In the genomic region with DNA sequence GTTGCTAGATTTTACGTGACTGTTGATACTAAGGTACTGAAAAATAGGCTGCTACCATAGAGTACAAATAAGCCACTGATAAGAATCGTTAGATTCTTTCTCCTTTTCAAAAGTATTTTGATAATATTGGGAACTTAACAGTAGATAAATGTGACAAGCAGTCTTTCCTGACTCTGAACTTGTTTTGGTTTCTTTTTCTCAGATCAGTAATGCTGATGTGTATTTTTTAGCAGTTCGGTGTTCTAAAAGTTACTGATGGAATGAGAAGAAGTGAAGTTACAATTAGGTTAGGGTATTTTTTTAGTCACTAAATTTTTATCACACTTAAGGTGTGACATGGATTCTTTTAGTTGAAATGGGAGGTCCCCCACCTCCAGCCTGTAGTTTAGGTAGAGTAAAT, we compare ENCODE assay signal across 8 cellular contexts. TPM values are rescaled to one million over a fixed set of nuclear protein-coding genes. Genes with fewer than 3 reads are reported as not detected.
A peak's percentile ranks its signal among the peaks of the same experiment; 100 is the strongest.
DNase-seq lines count a peak whose midpoint lies in the region; ATAC-seq and TF ChIP-seq lines count a peak whose summit lies in the region.

No MANE protein-coding gene starts in this region.

- peak overlapping the region; percentile 99 for H3K4me3 ChIP-seq in HEK293 (ENCODE audit: low read depth, low read length)
- peak overlapping the region; percentile 67 to 82 (median 76) for H3K4me3 ChIP-seq in spleen

- H3K4me1 ChIP-seq in HEK293 (ENCODE audit: control insufficient read depth, insufficient read depth, low read length) (peaks cover 12% of the 10 kb centered on the region), spleen (peaks cover 27 to 76% (median 62%) of the 10 kb centered on the region in 6 donors)

- H3K4me1 Mint-ChIP-seq in WTC11 (peaks cover 28% of the 10 kb centered on the region), glutamatergic neuron (ENCODE audit: low read depth, unreplicated experiment) (peaks cover 11% of the 10 kb centered on the region)

- H3K9me3 Mint-ChIP-seq in WTC11: no peaks in the 10 kb centered on the region
- H3K9me3 Mint-ChIP-seq in glutamatergic neuron (ENCODE audit: unreplicated experiment): peaks cover 7% of the 10 kb centered on the region

- H3K27ac ChIP-seq in HEK293 (ENCODE audit: extremely low read depth, low read depth, low read length) (no peak overlapping the region), spleen (peak overlapping the region in 7 of 8 donors; percentile 99 to 100 (median 100))

- peak overlapping the region; percentile 98 for H3K4me3 Mint-ChIP-seq in WTC11
- peak overlapping the region; percentile 85 for H3K4me3 Mint-ChIP-seq in glutamatergic neuron (ENCODE audit: unreplicated experiment)

- H3K9me3 ChIP-seq in HEK293 (ENCODE audit: control insufficient read depth, insufficient read depth, low read depth, low read length): no peaks in the 10 kb centered on the region
- H3K9me3 ChIP-seq in spleen: no peaks in the 10 kb centered on the region

- peak overlapping the region; percentile 58; the same call in 1 of the 2 replicates for H3K27ac Mint-ChIP-seq in WTC11
- H3K27ac Mint-ChIP-seq in glutamatergic neuron (ENCODE audit: unreplicated experiment): no peak overlapping the region

- 0 to 1% (median 1%) methylated on average over 3 of the region's 3 CpGs for WGBS in spleen, 5 donors

- TF ChIP-seq CTCF in HEK293 (tag by site-specific recombination; IDR thresholded peaks at IDR 0.05) (no peak), WTC11 (IDR thresholded peaks at IDR 0.05) (no peak), glutamatergic neuron (IDR thresholded peaks at IDR 0.05; ENCODE audit: partially characterized antibody, unreplicated experiment) (no peak), spleen (IDR thresholded peaks at IDR 0.05 in 8 of 11, conservative IDR thresholded peaks at IDR 0.05 in 3 of 11) (no peak)

- H3K36me3 Mint-ChIP-seq in WTC11: peaks cover 18% of the 10 kb centered on the region
- no peaks in the 10 kb centered on the region for H3K36me3 Mint-ChIP-seq in glutamatergic neuron (ENCODE audit: unreplicated experiment)

- H3K27me3 Mint-ChIP-seq in WTC11 (ENCODE audit: low read depth): no peaks in the 10 kb centered on the region
- peaks cover 7% of the 10 kb centered on the region for H3K27me3 Mint-ChIP-seq in glutamatergic neuron (ENCODE audit: unreplicated experiment)

- DNase-seq in WTC11 (ENCODE audit: low spot score) (no peak), glutamatergic neuron (no peak), spleen (no peak), NCI-H1417 (lab: John Stamatoyannopoulos, UW) (no peak), DMS79 treated with DMSO at 0.1 percent for 48 hours (lab: John Stamatoyannopoulos, UW) (no peak)

- POLR2A ChIA-PET in HEK293 (lab: Yijun Ruan, JAX) (no interaction called here), WTC11 (lab: Charles Lee) (interaction anchor here (0.6 kb wide), 1 partner anchor 92 kb away, joined by 4 read pairs; no protein-coding TSS in a partner anchor)

- no peak for TF ChIP-seq POLR2A in spleen (IDR thresholded peaks at IDR 0.05)

- CTCF ChIA-PET in HEK293 (lab: Yijun Ruan, JAX) (interaction anchor here (0.6 to 1.2 kb wide), 3 partner anchors 24 to 713 kb away, joined by 3 to 5 read pairs (median 3); no protein-coding TSS in a partner anchor), WTC11 (lab: Charles Lee) (no interaction called here)

- intact Hi-C loops in spleen (cut with DNase I; ENCODE audit: low total_unique reads): no loop called here

- H3K36me3 ChIP-seq in HEK293 (ENCODE audit: control insufficient read depth in 2 of 2, insufficient read depth in 1 of 2, low read length in 2 of 2) (peaks cover 10 to 41% of the 10 kb centered on the region in 2 experiments), spleen (peaks cover 0 to 19% (median 6%) of the 10 kb centered on the region in 6 donors)

- no peaks in the 10 kb centered on the region for H3K27me3 ChIP-seq in spleen (replicated peaks in 1 of 7)

- ATAC-seq in WTC11 (no peak), GM19035 (IDR thresholded peaks at IDR 0.05; ENCODE audit: unreplicated experiment) (no peak), GM19023 (IDR thresholded peaks at IDR 0.05; ENCODE audit: unreplicated experiment) (no peak)

TF ChIP-seq in HEK293, 187 proteins besides CTCF, POLR2A, EP300 and RAD21:
- TF ChIP-seq ZXDB (tag by site-specific recombination; IDR thresholded peaks at IDR 0.05): 0 out of 2 replicates have a peak, but pooled peaks have one; percentile 16
- TF ChIP-seq, protein P1, sequence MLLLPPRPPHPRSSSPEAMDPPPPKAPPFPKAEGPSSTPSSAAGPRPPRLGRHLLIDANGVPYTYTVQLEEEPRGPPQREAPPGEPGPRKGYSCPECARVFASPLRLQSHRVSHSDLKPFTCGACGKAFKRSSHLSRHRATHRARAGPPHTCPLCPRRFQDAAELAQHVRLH (tag by site-specific recombination; IDR thresholded peaks at IDR 0.05): no peak

TF ChIP-seq in WTC11, 78 proteins besides CTCF, POLR2A, EP300 and RAD21:
- TF ChIP-seq, protein P2, sequence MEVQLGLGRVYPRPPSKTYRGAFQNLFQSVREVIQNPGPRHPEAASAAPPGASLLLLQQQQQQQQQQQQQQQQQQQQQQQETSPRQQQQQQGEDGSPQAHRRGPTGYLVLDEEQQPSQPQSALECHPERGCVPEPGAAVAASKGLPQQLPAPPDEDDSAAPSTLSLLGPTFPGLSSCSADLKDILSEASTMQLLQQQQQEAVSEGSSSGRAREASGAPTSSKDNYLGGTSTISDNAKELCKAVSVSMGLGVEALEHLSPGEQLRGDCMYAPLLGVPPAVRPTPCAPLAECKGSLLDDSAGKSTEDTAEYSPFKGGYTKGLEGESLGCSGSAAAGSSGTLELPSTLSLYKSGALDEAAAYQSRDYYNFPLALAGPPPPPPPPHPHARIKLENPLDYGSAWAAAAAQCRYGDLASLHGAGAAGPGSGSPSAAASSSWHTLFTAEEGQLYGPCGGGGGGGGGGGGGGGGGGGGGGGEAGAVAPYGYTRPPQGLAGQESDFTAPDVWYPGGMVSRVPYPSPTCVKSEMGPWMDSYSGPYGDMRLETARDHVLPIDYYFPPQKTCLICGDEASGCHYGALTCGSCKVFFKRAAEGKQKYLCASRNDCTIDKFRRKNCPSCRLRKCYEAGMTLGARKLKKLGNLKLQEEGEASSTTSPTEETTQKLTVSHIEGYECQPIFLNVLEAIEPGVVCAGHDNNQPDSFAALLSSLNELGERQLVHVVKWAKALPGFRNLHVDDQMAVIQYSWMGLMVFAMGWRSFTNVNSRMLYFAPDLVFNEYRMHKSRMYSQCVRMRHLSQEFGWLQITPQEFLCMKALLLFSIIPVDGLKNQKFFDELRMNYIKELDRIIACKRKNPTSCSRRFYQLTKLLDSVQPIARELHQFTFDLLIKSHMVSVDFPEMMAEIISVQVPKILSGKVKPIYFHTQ (CRISPR knock-in tag; IDR thresholded peaks at IDR 0.05): no peak
- no peak for TF ChIP-seq TEAD4 (CRISPR knock-in tag; IDR thresholded peaks at IDR 0.05)
- TF ChIP-seq RELA (CRISPR knock-in tag; IDR thresholded peaks at IDR 0.05; ENCODE audit: borderline replicate concordance): no peak
- TF ChIP-seq, protein P3, sequence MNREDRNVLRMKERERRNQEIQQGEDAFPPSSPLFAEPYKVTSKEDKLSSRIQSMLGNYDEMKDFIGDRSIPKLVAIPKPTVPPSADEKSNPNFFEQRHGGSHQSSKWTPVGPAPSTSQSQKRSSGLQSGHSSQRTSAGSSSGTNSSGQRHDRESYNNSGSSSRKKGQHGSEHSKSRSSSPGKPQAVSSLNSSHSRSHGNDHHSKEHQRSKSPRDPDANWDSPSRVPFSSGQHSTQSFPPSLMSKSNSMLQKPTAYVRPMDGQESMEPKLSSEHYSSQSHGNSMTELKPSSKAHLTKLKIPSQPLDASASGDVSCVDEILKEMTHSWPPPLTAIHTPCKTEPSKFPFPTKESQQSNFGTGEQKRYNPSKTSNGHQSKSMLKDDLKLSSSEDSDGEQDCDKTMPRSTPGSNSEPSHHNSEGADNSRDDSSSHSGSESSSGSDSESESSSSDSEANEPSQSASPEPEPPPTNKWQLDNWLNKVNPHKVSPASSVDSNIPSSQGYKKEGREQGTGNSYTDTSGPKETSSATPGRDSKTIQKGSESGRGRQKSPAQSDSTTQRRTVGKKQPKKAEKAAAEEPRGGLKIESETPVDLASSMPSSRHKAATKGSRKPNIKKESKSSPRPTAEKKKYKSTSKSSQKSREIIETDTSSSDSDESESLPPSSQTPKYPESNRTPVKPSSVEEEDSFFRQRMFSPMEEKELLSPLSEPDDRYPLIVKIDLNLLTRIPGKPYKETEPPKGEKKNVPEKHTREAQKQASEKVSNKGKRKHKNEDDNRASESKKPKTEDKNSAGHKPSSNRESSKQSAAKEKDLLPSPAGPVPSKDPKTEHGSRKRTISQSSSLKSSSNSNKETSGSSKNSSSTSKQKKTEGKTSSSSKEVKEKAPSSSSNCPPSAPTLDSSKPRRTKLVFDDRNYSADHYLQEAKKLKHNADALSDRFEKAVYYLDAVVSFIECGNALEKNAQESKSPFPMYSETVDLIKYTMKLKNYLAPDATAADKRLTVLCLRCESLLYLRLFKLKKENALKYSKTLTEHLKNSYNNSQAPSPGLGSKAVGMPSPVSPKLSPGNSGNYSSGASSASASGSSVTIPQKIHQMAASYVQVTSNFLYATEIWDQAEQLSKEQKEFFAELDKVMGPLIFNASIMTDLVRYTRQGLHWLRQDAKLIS (CRISPR knock-in tag; IDR thresholded peaks at IDR 0.05; ENCODE audit: borderline replicate concordance): no peak
- TF ChIP-seq ZNF232 (CRISPR knock-in tag; IDR thresholded peaks at IDR 0.05): no peak
- no peak for TF ChIP-seq ZNF396 (CRISPR knock-in tag; IDR thresholded peaks at IDR 0.05; ENCODE audit: borderline replicate concordance)

RNA-seq across cellular contexts. Expression of a gene that starts 2.2 kb away (rescaled TPM):
- 55.1 to 62.4 TPM (median 57.5 TPM) in 3 replicates for total RNA-seq in WTC11 (2021)
- 56.9 TPM for total RNA-seq in glutamatergic neuron (ENCODE audit: unreplicated experiment)
- 10 to 100 TPM; 63.5 to 83.9 (median 72.7) TPM for total RNA-seq in spleen
- polyA plus RNA-seq in spleen: 10 to 100 TPM; 34.3 to 39.1 (median 34.7) TPM
